8 cellular contexts compared by ENCODE assay signal in genomic region chr15:29568840-29569532, GRCh38.
DNase-seq lines count a peak whose midpoint lies in the region; ATAC-seq and TF ChIP-seq lines count a peak whose summit lies in the region.

No MANE protein-coding gene starts in this region.

- H3K4me2 ChIP-seq in BLaER1 = peak overlapping the region; percentile 49

- TF ChIP-seq CTCF in kidney epithelial cell (IDR thresholded peaks at IDR 0.05; ENCODE audit: insufficient read depth, low read length, poor library complexity, severe bottlenecking) (peak; percentile 69), GM13977 (IDR thresholded peaks at IDR 0.05; ENCODE audit: extremely low read depth, insufficient read depth, missing control alignments) (no peak)

- in situ Hi-C loops in GM13977 (cut with MboI; ENCODE audit: low pct_unique_long_range_greater_than_20kb, low sequenced_read_pairs, unreplicated experiment) = no loop called here

- peak; percentile 85 for DNase-seq in HT-29 (ENCODE audit: low spot score)
- DNase-seq in T-cell = no peak
- peak; percentile 41 for DNase-seq in kidney epithelial cell (ENCODE audit: low read depth)
- no peak for DNase-seq in GM13977 (ENCODE audit: low spot score)
- no peak for DNase-seq in activated CD8-positive, alpha-beta memory T cell treated with anti-CD3 and anti-CD28 coated beads, Interleukin-2, amount 50 U/mL, for 48 hours

- H3K4me1 Mint-ChIP-seq in T-cell = peaks cover 6 to 11% (median 9%) of the 10 kb centered on the region in 3 donors

- peaks cover 50% of the 10 kb centered on the region for H3K4me1 ChIP-seq in BLaER1

- H3K36me3 ChIP-seq in BLaER1 (no peaks in the 10 kb centered on the region), kidney epithelial cell (ENCODE audit: control insufficient read depth, insufficient read depth, low read length) (no peaks in the 10 kb centered on the region)

- H3K4me3 ChIP-seq in BLaER1 (no peak overlapping the region), kidney epithelial cell (ENCODE audit: low read depth, low read length) (peak overlapping the region; percentile 66)

- H3K9me3 ChIP-seq in BLaER1 = peaks cover 23% of the 10 kb centered on the region

- peaks cover 3% of the 10 kb centered on the region for H3K36me3 Mint-ChIP-seq in T-cell

- no peak for ATAC-seq in T-cell (replicated peaks in 1 of 4)
- no peak for ATAC-seq in GM21360 (IDR thresholded peaks at IDR 0.05; ENCODE audit: unreplicated experiment)
- ATAC-seq in GM21423 (IDR thresholded peaks at IDR 0.05; ENCODE audit: unreplicated experiment) = no peak

- H3K9me3 Mint-ChIP-seq in T-cell = peaks cover 0 to 5% (median 4%) of the 10 kb centered on the region in 3 donors

- H3K27me3 ChIP-seq in BLaER1 (no peaks in the 10 kb centered on the region), kidney epithelial cell (ENCODE audit: control insufficient read depth, insufficient read depth, low read length) (peaks cover 6% of the 10 kb centered on the region)

- peaks cover 53 to 62% of the 10 kb centered on the region in 2 donors for H3K27me3 Mint-ChIP-seq in T-cell

- H3K27ac Mint-ChIP-seq in T-cell = peak overlapping the region in 1 of 2 donors; percentile 25

- CTCF ChIA-PET in T-cell (lab: Charles Lee) = no interaction called here

- peak overlapping the region; percentile 17 to 65 (median 44) for H3K4me3 Mint-ChIP-seq in T-cell

- H3K27ac ChIP-seq in BLaER1 = no peak overlapping the region

- no peak overlapping the region for H3K9ac ChIP-seq in BLaER1

- H4K20me1 ChIP-seq in BLaER1 = no peaks in the 10 kb centered on the region

- POLR2A ChIA-PET in T-cell (lab: Charles Lee) = no interaction called here

Comparison
In these comparisons a context has a peak if more than half of its experiments do, and no peak if none do; other contexts are left out.
1. DNase-seq: peak in HT-29 (single experiment) and kidney epithelial cell (single experiment); none in T-cell (0 of 34), GM13977 (single experiment) and activated CD8-positive, alpha-beta memory T cell treated with anti-CD3 and anti-CD28 coated beads, Interleukin-2, amount 50 U/mL, for 48 hours (single experiment).